ENCODE assay signal across 21 cellular contexts in genomic region chr5:123113136-123113535, GRCh38. TPM values are rescaled to one million over a fixed set of nuclear protein-coding genes. Genes with fewer than 3 reads are reported as not detected.
"Had no signal": no experiment of that assay in that cellular context is flagged by ENCODE, and none has a peak within 500 bp of the region (broad histone marks: within the 10 kb centered on the region; RNA-seq: fewer than 3 reads in every experiment).

No MANE protein-coding gene starts in this region.

- H3K27ac ChIP-seq: dorsolateral prefrontal cortex, gastrocnemius medialis, heart left ventricle, hepatocyte, ovary, psoas muscle, sigmoid colon, spleen, tibial nerve, upper lobe of left lung had no signal

- H3K27me3 ChIP-seq: gastrocnemius medialis, heart left ventricle, hepatocyte, ovary, sigmoid colon, tibial nerve, upper lobe of left lung had no signal

- H3K9me3 ChIP-seq: gastrocnemius medialis, heart left ventricle, ovary, psoas muscle, sigmoid colon, spleen, tibial nerve, upper lobe of left lung had no signal

- H3K4me2 ChIP-seq: hepatocyte had no signal

- ATAC-seq: gastrocnemius medialis; heart left ventricle; left lobe of liver; natural killer cell; psoas muscle; right cardiac atrium; stimulated activated naive B cell treated with anti-CD40 and anti-IgM and Interleukin-4, amounts not matched to agents 10 μg/mL and 1 μg/mL and 100 μg/mL, for 72 hours; stimulated activated naive CD8-positive, alpha-beta T cell treated with anti-CD3 and anti-CD28 coated beads, Interleukin-15, amount 100 ng/mL, for 72 hours had no signal

- H2AFZ ChIP-seq: hepatocyte had no signal

- H3K4me3 ChIP-seq: dorsolateral prefrontal cortex, gastrocnemius medialis, heart left ventricle, hepatocyte, lung, ovary, psoas muscle, sigmoid colon, spleen, tibial nerve, upper lobe of left lung had no signal

- H3K4me1 ChIP-seq: gastrocnemius medialis, psoas muscle, spleen had no signal

- DNase-seq: dorsolateral prefrontal cortex; effector CD4-positive, alpha-beta T cell; foreskin fibroblast; gastrocnemius medialis; heart left ventricle; kidney; natural killer cell; occipital lobe; ovary; posterior cingulate gyrus; psoas muscle; right cardiac atrium; sigmoid colon; spleen; stimulated activated naive B cell treated with anti-CD40 and anti-IgM and Interleukin-4, amounts not matched to agents 10 μg/mL and 1 μg/mL and 100 μg/mL, for 72 hours; stimulated activated naive CD8-positive, alpha-beta T cell treated with anti-CD3 and anti-CD28 coated beads, Interleukin-15, amount 100 ng/mL, for 72 hours; upper lobe of left lung had no signal

- H3K36me3 ChIP-seq: gastrocnemius medialis, heart left ventricle, ovary, sigmoid colon, spleen, tibial nerve, upper lobe of left lung had no signal

RNA-seq across cellular contexts. Expression of gene PRDM6, which starts 24.1 kb away (rescaled TPM):
- total RNA-seq: natural killer cell had no signal
